In genomic region chr2:55843096-55843991, GRCh38 we compare ENCODE assay signal across 11 cellular contexts.
DNase-seq lines count a peak whose midpoint lies in the region; ATAC-seq and TF ChIP-seq lines count a peak whose summit lies in the region.
"Had no signal": no experiment of that assay in that cellular context is flagged by ENCODE, and none has a peak within 500 bp of the region (broad histone marks: within the 10 kb centered on the region; RNA-seq: fewer than 3 reads in every experiment).

No MANE protein-coding gene starts in this region.

- H3K9me3 ChIP-seq in SK-N-SH (no peaks in the 10 kb centered on the region), hepatocyte (ENCODE audit: low read depth) (no peaks in the 10 kb centered on the region), vagina (no peaks in the 10 kb centered on the region)

- no peak for TF ChIP-seq RAD21 in SK-N-SH (IDR thresholded peaks at IDR 0.05; ENCODE audit: low read length)

- H3K36me3 ChIP-seq in SK-N-SH (replicated peaks in 1 of 2; ENCODE audit: control insufficient read depth in 1 of 2, insufficient read depth in 2 of 2, low read length in 1 of 2) (no peaks in the 10 kb centered on the region), hepatocyte (replicated peaks; ENCODE audit: insufficient read depth, low read depth) (no peaks in the 10 kb centered on the region), vagina (no peaks in the 10 kb centered on the region)
- H3K36me3 ChIP-seq: BLaER1 had no signal

- H3F3A ChIP-seq in SK-N-SH (replicated peaks; ENCODE audit: insufficient read depth), result peaks cover 11% of the 10 kb centered on the region

- ATAC-seq in SK-N-SH treated with all-trans-retinoic acid at 6 μM for 48 hours (no peak), GM19035 (IDR thresholded peaks at IDR 0.05; ENCODE audit: unreplicated experiment) (no peak), GM18517 (IDR thresholded peaks at IDR 0.05; ENCODE audit: unreplicated experiment) (no peak)

- TF ChIP-seq POLR2A in vagina (IDR thresholded peaks at IDR 0.05), result no peak

- WGBS in SK-N-SH (ENCODE audit: low lambda C conversion rate), result 45% methylated on average over 6 of the region's 6 CpGs
- WGBS in hepatocyte (ENCODE audit: low lambda C conversion rate, missing lambda C conversion rate), result 24% methylated on average over 6 of the region's 6 CpGs

- H3K9ac ChIP-seq in SK-N-SH, result no peak overlapping the region
- H3K9ac ChIP-seq: BLaER1 had no signal

- H3K9me2 ChIP-seq in SK-N-SH (no peaks in the 10 kb centered on the region), hepatocyte (replicated peaks; ENCODE audit: insufficient read depth) (no peaks in the 10 kb centered on the region)

- POLR2A ChIA-PET in SK-N-SH (lab: Yijun Ruan, JAX) (no interaction called here), RWPE1 (lab: Yijun Ruan, JAX; ENCODE audit: low non-redundant PET) (no interaction called here)

- H4K20me1 ChIP-seq in SK-N-SH (ENCODE audit: insufficient read depth) (no peaks in the 10 kb centered on the region), hepatocyte (ENCODE audit: insufficient read depth, poor library complexity, severe bottlenecking) (no peaks in the 10 kb centered on the region)
- H4K20me1 ChIP-seq: BLaER1 had no signal

- H3K4me3 ChIP-seq in SK-N-SH (ENCODE audit: low read depth in 2 of 2, low read length in 1 of 2) (no peak overlapping the region), hepatocyte (no peak overlapping the region), vagina (no peak overlapping the region)
- H3K4me3 ChIP-seq: BLaER1 had no signal

- no peak for TF ChIP-seq EP300 in SK-N-SH (IDR thresholded peaks at IDR 0.05; ENCODE audit: borderline replicate concordance in 1 of 2, low read depth in 1 of 2, low read length in 1 of 2)

- TF ChIP-seq CTCF in SK-N-SH (IDR thresholded peaks at IDR 0.05) (no peak), RWPE1 (conservative IDR thresholded peaks at IDR 0.05; ENCODE audit: low read depth) (no peak), hepatocyte (IDR thresholded peaks at IDR 0.05; ENCODE audit: poor library complexity) (no peak), vagina (IDR thresholded peaks at IDR 0.05) (no peak)

- CTCF ChIA-PET in SK-N-SH (lab: Yijun Ruan, JAX) (no interaction called here), RWPE1 (lab: Yijun Ruan, JAX) (interaction anchor here (0.5 to 1.1 kb wide), 2 partner anchors 72 to 132 kb away, joined by 3 to 4 read pairs; no protein-coding TSS in a partner anchor)

- no peak for DNase-seq in SK-N-SH
- peak; percentile 46 for DNase-seq in RWPE1 (ENCODE audit: low spot score)
- peak; percentile 87 for DNase-seq in hepatocyte (ENCODE audit: low spot score)
- no peak for DNase-seq in vagina (ENCODE audit: extremely low spot score in 2 of 2)
- DNase-seq in activated naive CD4-positive, alpha-beta T cell (lab: John Stamatoyannopoulos, UW), result no peak
- DNase-seq: activated CD8-positive, alpha-beta memory T cell treated with anti-CD3 and anti-CD28 coated beads, Interleukin-2, amount 50 U/mL, for 48 hours; NCI-H1092 treated with DMSO at 0.1 percent for 48 hours had no signal

- H3K27ac ChIP-seq in SK-N-SH (ENCODE audit: low read depth in 2 of 2, low read length in 1 of 2), result peak overlapping the region in 1 of 2 experiments; percentile 31; a peak in 1 of 4 replicates
- H3K27ac ChIP-seq in RWPE1, result no peak overlapping the region
- peak overlapping the region; percentile 93 for H3K27ac ChIP-seq in hepatocyte
- H3K27ac ChIP-seq in vagina, result peak overlapping the region; percentile 15
- H3K27ac ChIP-seq: BLaER1 had no signal

- 0 out of 4 replicates have a peak, but pooled peaks cover 0 to 4% of the 10 kb centered on the region in 2 experiments for H3K4me1 ChIP-seq in SK-N-SH (ENCODE audit: control insufficient read depth in 1 of 2, insufficient read depth in 2 of 2, low read depth in 1 of 2, low read length in 1 of 2)
- H3K4me1 ChIP-seq in hepatocyte (ENCODE audit: insufficient read depth), result peaks cover 41% of the 10 kb centered on the region
- peaks cover 20% of the 10 kb centered on the region for H3K4me1 ChIP-seq in vagina

- H3K4me2 ChIP-seq in SK-N-SH, result no peak overlapping the region
- H3K4me2 ChIP-seq in hepatocyte, result peak overlapping the region; percentile 37
- H3K4me2 ChIP-seq: BLaER1 had no signal

- H2AFZ ChIP-seq in SK-N-SH (ENCODE audit: low read depth) (peak overlapping the region; percentile 56; the same call in 1 of the 2 replicates), hepatocyte (no peak overlapping the region)

- H3K27me3 ChIP-seq in SK-N-SH (ENCODE audit: insufficient read depth), result no peaks in the 10 kb centered on the region
- H3K27me3 ChIP-seq in hepatocyte, result no peaks in the 10 kb centered on the region
- no peaks in the 10 kb centered on the region for H3K27me3 ChIP-seq in vagina
- H3K27me3 ChIP-seq: BLaER1 had no signal

- intact Hi-C loops in vagina (cut with DNase I), result no loop called here

- no peaks in the 10 kb centered on the region for H3K79me2 ChIP-seq in SK-N-SH (ENCODE audit: insufficient read depth)
- no peaks in the 10 kb centered on the region for H3K79me2 ChIP-seq in hepatocyte

TF ChIP-seq in SK-N-SH, 30 proteins besides CTCF, POLR2A, EP300 and RAD21 (continues in another document):
- TF ChIP-seq IRF3 (IDR thresholded peaks at IDR 0.05; ENCODE audit: low read depth, low read length), result no peak
- TF ChIP-seq CHD2 (IDR thresholded peaks at IDR 0.05; ENCODE audit: low read length, partially characterized antibody), result no peak
- no peak for TF ChIP-seq MXI1 (IDR thresholded peaks at IDR 0.05; ENCODE audit: low read depth, low read length)
- no peak for TF ChIP-seq ZBTB33 (IDR thresholded peaks at IDR 0.05; ENCODE audit: borderline replicate concordance, low read depth)
- TF ChIP-seq RXRA (IDR thresholded peaks at IDR 0.05; ENCODE audit: borderline replicate concordance, low read depth), result no peak
- no peak for TF ChIP-seq NRF1 (IDR thresholded peaks at IDR 0.05; ENCODE audit: low read depth, low read length)
- TF ChIP-seq TAF1 (IDR thresholded peaks at IDR 0.05; ENCODE audit: borderline replicate concordance, low read depth, low read length), result no peak
- TF ChIP-seq FOXJ3 (CRISPR knock-in tag; IDR thresholded peaks at IDR 0.05), result no peak

TF ChIP-seq in SK-N-SH treated with all-trans-retinoic acid at 6 μM for 48 hours, 23 proteins besides CTCF, POLR2A, EP300 and RAD21:
- TF ChIP-seq PATZ1 (CRISPR knock-in tag; IDR thresholded peaks at IDR 0.05; ENCODE audit: borderline replicate concordance) (no peak), ZFP3 (CRISPR knock-in tag; IDR thresholded peaks at IDR 0.05) (no peak), BACH2 (CRISPR knock-in tag; IDR thresholded peaks at IDR 0.05; ENCODE audit: borderline replicate concordance) (no peak), ZNF70 (CRISPR knock-in tag; IDR thresholded peaks at IDR 0.05) (no peak), ARNTL (CRISPR knock-in tag; IDR thresholded peaks at IDR 0.05; ENCODE audit: borderline replicate concordance, low read depth) (no peak)

Comparison
In these comparisons a context has a peak if more than half of its experiments do, and no peak if none do; other contexts are left out.
1. DNase-seq: peak in RWPE1 (single experiment) and hepatocyte (single experiment); none in SK-N-SH (single experiment), vagina (0 of 2) and activated naive CD4-positive, alpha-beta T cell (0 of 4).